In the genomic region with DNA sequence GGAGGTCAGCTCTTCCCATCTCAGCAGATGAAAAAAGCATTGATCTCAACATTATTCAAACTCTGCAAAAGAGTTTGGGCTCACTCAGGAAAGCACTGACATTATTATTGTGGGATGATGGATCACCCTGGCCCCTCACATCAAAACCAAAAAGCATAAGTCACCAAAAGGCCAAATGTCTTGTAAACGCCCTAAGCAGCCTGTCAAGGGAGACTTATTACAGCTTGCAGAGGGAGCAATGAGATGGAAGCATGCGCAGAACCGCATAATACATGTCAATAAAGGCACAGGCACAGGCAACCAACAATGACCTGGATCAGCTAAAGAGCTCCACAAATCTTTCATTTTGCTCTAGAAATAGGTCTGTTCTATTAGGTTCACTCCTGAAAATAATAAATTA, we compare ENCODE assay signal across 17 cellular contexts.
"Had no signal": no experiment of that assay in that cellular context is flagged by ENCODE, and none has a peak within 500 bp of the region (broad histone marks: within the 10 kb centered on the region; RNA-seq: fewer than 3 reads in every experiment).

No MANE protein-coding gene starts in this region.

- H3K9me3 ChIP-seq: esophagus squamous epithelium, mucosa of descending colon had no signal

- H3K4me1 ChIP-seq: parathyroid adenoma had no signal

- H3K4me3 Mint-ChIP-seq: activated CD8-positive, alpha-beta memory T cell treated with anti-CD3 and anti-CD28 coated beads, Interleukin-2, amount 10 ng/mL, durations not matched to agents 7 days and 5 days; activated naive CD8-positive, alpha-beta T cell; activated T-cell treated with anti-CD3 and anti-CD28 coated beads, Interleukin-2, amount 50 U/mL, for 24 hours; immature natural killer cell; naive thymus-derived CD8-positive, alpha-beta T cell had no signal

- H3K9me3 Mint-ChIP-seq: activated T-cell treated with anti-CD3 and anti-CD28 coated beads, Interleukin-2, amount 50 U/mL, for 24 hours; immature natural killer cell; naive thymus-derived CD8-positive, alpha-beta T cell had no signal

- DNase-seq: activated CD4-positive, alpha-beta T cell treated with anti-CD3 and anti-CD28 coated beads, Interleukin-2, amount 50 U/mL, for 4 hours; activated CD4-positive, CD25-positive, alpha-beta regulatory T cell treated with anti-CD3 and anti-CD28 coated beads, Interleukin-2, amount 50 U/mL, for 72 hours; activated CD8-positive, alpha-beta memory T cell treated with anti-CD3 and anti-CD28 coated beads, Interleukin-2, amount 10 ng/mL, durations not matched to agents 7 days and 5 days; activated gamma-delta T cell; activated T-cell treated with anti-CD3 and anti-CD28 coated beads, Interleukin-2, amount 50 U/mL, for 24 hours; dorsolateral prefrontal cortex; esophagus squamous epithelium; immature natural killer cell; left colon; mucosa of descending colon; naive thymus-derived CD8-positive, alpha-beta T cell; retina; T-helper 2 cell had no signal

- H3K27ac Mint-ChIP-seq: activated CD8-positive, alpha-beta memory T cell treated with anti-CD3 and anti-CD28 coated beads, Interleukin-2, amount 10 ng/mL, durations not matched to agents 7 days and 5 days; activated naive CD8-positive, alpha-beta T cell; activated T-cell treated with anti-CD3 and anti-CD28 coated beads, Interleukin-2, amount 50 U/mL, for 24 hours; naive thymus-derived CD8-positive, alpha-beta T cell had no signal

- ATAC-seq: activated CD8-positive, alpha-beta memory T cell treated with anti-CD3 and anti-CD28 coated beads, Interleukin-2, amount 10 ng/mL, durations not matched to agents 7 days and 5 days; left colon; mucosa of descending colon; naive thymus-derived CD8-positive, alpha-beta T cell had no signal

- H3K27ac ChIP-seq: dorsolateral prefrontal cortex, foreskin keratinocyte, parathyroid adenoma, skin epidermis had no signal

- H3K36me3 ChIP-seq: esophagus squamous epithelium had no signal

- H3K4me3 ChIP-seq: dorsolateral prefrontal cortex, esophagus squamous epithelium, mucosa of descending colon, skin epidermis had no signal

- H3K27me3 Mint-ChIP-seq: activated naive CD8-positive, alpha-beta T cell; activated T-cell treated with anti-CD3 and anti-CD28 coated beads, Interleukin-2, amount 50 U/mL, for 24 hours had no signal

- H3K27me3 ChIP-seq: dorsolateral prefrontal cortex, esophagus squamous epithelium, foreskin keratinocyte had no signal

- H3K36me3 Mint-ChIP-seq: activated naive CD8-positive, alpha-beta T cell; immature natural killer cell; naive thymus-derived CD8-positive, alpha-beta T cell had no signal
